In the genomic region with DNA sequence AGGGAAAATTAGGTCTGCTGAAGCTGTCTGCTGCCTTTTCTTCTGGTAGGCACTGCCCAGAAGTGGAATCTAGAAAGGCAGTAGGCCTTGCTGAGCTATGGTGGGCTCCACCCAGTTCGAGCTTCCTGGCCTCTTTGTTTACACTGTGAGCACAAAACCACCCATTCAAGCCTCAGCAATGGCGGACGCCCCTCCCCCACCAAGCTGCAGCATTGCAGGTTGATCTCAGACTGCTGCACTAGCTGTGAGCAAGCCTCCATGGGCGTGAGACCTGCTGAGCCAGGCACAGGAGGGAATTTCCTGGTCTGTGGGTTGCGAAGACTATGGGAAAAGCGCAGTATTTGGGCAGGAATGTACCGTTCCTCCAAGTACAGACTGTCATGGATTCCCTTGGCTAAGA, we compare ENCODE assay signal across 10 cellular contexts. TPM values are rescaled to one million over a fixed set of nuclear protein-coding genes. Genes with fewer than 3 reads are reported as not detected.
DNase-seq lines count a peak whose midpoint lies in the region; ATAC-seq and TF ChIP-seq lines count a peak whose summit lies in the region.
"Had no signal": no experiment of that assay in that cellular context is flagged by ENCODE, and none has a peak within 500 bp of the region (broad histone marks: within the 10 kb centered on the region; RNA-seq: fewer than 3 reads in every experiment).

No MANE protein-coding gene starts in this region.

- H3K27me3 Mint-ChIP-seq in CD4-positive, alpha-beta memory T cell = no peaks in the 10 kb centered on the region
- no peaks in the 10 kb centered on the region for H3K27me3 Mint-ChIP-seq in activated naive CD8-positive, alpha-beta T cell treated with anti-CD3 and anti-CD28 coated beads, Interleukin-2, amount 10 ng/mL, durations not matched to agents 7 days and 5 days

- H3K27ac Mint-ChIP-seq in CD4-positive, alpha-beta memory T cell = peak overlapping the region; percentile 63 to 90 (median 87)
- H3K27ac Mint-ChIP-seq in activated naive CD8-positive, alpha-beta T cell treated with anti-CD3 and anti-CD28 coated beads, Interleukin-2, amount 10 ng/mL, durations not matched to agents 7 days and 5 days = no peak overlapping the region

- H3K36me3 Mint-ChIP-seq in CD4-positive, alpha-beta memory T cell = peaks cover 11 to 20% of the 10 kb centered on the region in 2 donors
- H3K36me3 Mint-ChIP-seq in activated naive CD8-positive, alpha-beta T cell treated with anti-CD3 and anti-CD28 coated beads, Interleukin-2, amount 10 ng/mL, durations not matched to agents 7 days and 5 days = peaks cover 36% of the 10 kb centered on the region

- peak overlapping the region; percentile 18 to 77 (median 70) for H3K4me3 Mint-ChIP-seq in CD4-positive, alpha-beta memory T cell
- no peak overlapping the region for H3K4me3 Mint-ChIP-seq in activated naive CD8-positive, alpha-beta T cell treated with anti-CD3 and anti-CD28 coated beads, Interleukin-2, amount 10 ng/mL, durations not matched to agents 7 days and 5 days

- H3K4me3 ChIP-seq in CD4-positive, alpha-beta memory T cell (ENCODE audit: low read length in 2 of 2) = no peak overlapping the region
- H3K4me3 ChIP-seq in mucosa of descending colon (no peak overlapping the region), SJCRH30 (no peak overlapping the region)

- peak; percentile 67 to 80 (median 71) for DNase-seq in CD4-positive, alpha-beta memory T cell
- DNase-seq in T-helper 22 cell (ENCODE audit: low read depth) (peak; percentile 12), mucosa of descending colon (peak; percentile 30 to 65 (median 32)), foreskin keratinocyte (no peak), SJCRH30 (no peak)
- DNase-seq in activated naive CD8-positive, alpha-beta T cell treated with anti-CD3 and anti-CD28 coated beads, Interleukin-2, amount 10 ng/mL, durations not matched to agents 7 days and 5 days = peak; percentile 53
- DNase-seq: H7, NCI-H2171 treated with DMSO at 0.1 percent for 48 hours had no signal

- ATAC-seq in activated naive CD8-positive, alpha-beta T cell treated with anti-CD3 and anti-CD28 coated beads, Interleukin-2, amount 10 ng/mL, durations not matched to agents 7 days and 5 days (ENCODE audit: low read depth) = peak; percentile 70
- ATAC-seq in mucosa of descending colon (no peak), GM21619 (IDR thresholded peaks at IDR 0.05; ENCODE audit: unreplicated experiment) (no peak), foreskin keratinocyte (no peak), GM21423 (IDR thresholded peaks at IDR 0.05; ENCODE audit: unreplicated experiment) (no peak)

- H3K27me3 ChIP-seq in CD4-positive, alpha-beta memory T cell (ENCODE audit: insufficient read depth, low read length) = no peaks in the 10 kb centered on the region
- H3K27me3 ChIP-seq in foreskin keratinocyte (no peaks in the 10 kb centered on the region), SJCRH30 (no peaks in the 10 kb centered on the region)

- no peaks in the 10 kb centered on the region for H3K36me3 ChIP-seq in CD4-positive, alpha-beta memory T cell (ENCODE audit: insufficient read depth, low read length)
- H3K36me3 ChIP-seq in mucosa of descending colon (ENCODE audit: low read depth) (no peaks in the 10 kb centered on the region), SJCRH30 (no peaks in the 10 kb centered on the region)

- no peaks in the 10 kb centered on the region for H3K9me3 ChIP-seq in CD4-positive, alpha-beta memory T cell (ENCODE audit: control insufficient read depth in 1 of 2, low read length in 2 of 2)
- no peaks in the 10 kb centered on the region for H3K9me3 ChIP-seq in mucosa of descending colon
- no peaks in the 10 kb centered on the region for H3K9me3 ChIP-seq in SJCRH30 (replicated peaks)

- CTCF ChIA-PET in CD4-positive, alpha-beta memory T cell (lab: Charles Lee; ENCODE audit: partially characterized antibody) = interaction anchor here (3.3 to 3.4 kb wide), 2 partner anchors 15 to 24 kb away, joined by 20 to 25 read pairs; no protein-coding TSS in a partner anchor

- H3K4me1 ChIP-seq in CD4-positive, alpha-beta memory T cell (ENCODE audit: insufficient read depth, low read length) = peaks cover 39% of the 10 kb centered on the region
- H3K4me1 ChIP-seq in mucosa of descending colon (ENCODE audit: low read depth) = no peaks in the 10 kb centered on the region
- no peaks in the 10 kb centered on the region for H3K4me1 ChIP-seq in foreskin keratinocyte
- no peaks in the 10 kb centered on the region for H3K4me1 ChIP-seq in SJCRH30

- POLR2A ChIA-PET in CD4-positive, alpha-beta memory T cell (lab: Charles Lee; ENCODE audit: partially characterized antibody) = interaction anchor here (0.8 to 4.7 kb wide), 7 partner anchors 9 to 1743 kb away, joined by 3 to 60 read pairs (median 4); partner anchors contain the start of genes AGTPBP1, HNRNPK, ISCA1 and RMI1
- POLR2A ChIA-PET in activated naive CD8-positive, alpha-beta T cell treated with anti-CD3 and anti-CD28 coated beads, Interleukin-2, amount 10 ng/mL, durations not matched to agents 7 days and 5 days (lab: Charles Lee) = interaction anchor here (1.2 kb wide), 1 partner anchor 18 kb away, joined by 4 read pairs; the partner anchor contains the start of gene AGTPBP1

- peaks cover 45 to 84% (median 68%) of the 10 kb centered on the region in 4 donors for H3K4me1 Mint-ChIP-seq in CD4-positive, alpha-beta memory T cell
- peaks cover 20% of the 10 kb centered on the region for H3K4me1 Mint-ChIP-seq in activated naive CD8-positive, alpha-beta T cell treated with anti-CD3 and anti-CD28 coated beads, Interleukin-2, amount 10 ng/mL, durations not matched to agents 7 days and 5 days

- no peak for TF ChIP-seq CTCF in mucosa of descending colon (IDR thresholded peaks at IDR 0.05)
- TF ChIP-seq CTCF in foreskin keratinocyte (conservative IDR thresholded peaks at IDR 0.05) = no peak

- H3K27ac ChIP-seq in CD4-positive, alpha-beta memory T cell (ENCODE audit: low read depth, low read length) = peak overlapping the region; percentile 31
- no peak overlapping the region for H3K27ac ChIP-seq in foreskin keratinocyte
- no peak overlapping the region for H3K27ac ChIP-seq in SJCRH30

- peaks cover 0 to 6% (median 0%) of the 10 kb centered on the region in 8 donors for H3K9me3 Mint-ChIP-seq in CD4-positive, alpha-beta memory T cell
- peaks cover 16% of the 10 kb centered on the region for H3K9me3 Mint-ChIP-seq in activated naive CD8-positive, alpha-beta T cell treated with anti-CD3 and anti-CD28 coated beads, Interleukin-2, amount 10 ng/mL, durations not matched to agents 7 days and 5 days

- intact Hi-C loops in CD4-positive, alpha-beta memory T cell (cut with micrococcal nuclease) = loop anchor here (1.0 kb wide), 1 partner anchor 19 kb away; no protein-coding TSS in a partner anchor
- intact Hi-C loops in mucosa of descending colon (cut with DNase I, micrococcal nuclease) = no loop called here

RNA-seq across cellular contexts. Expression of gene AGTPBP1, which starts 18.5 kb away (rescaled TPM):
- 10 to 100 TPM; 56.1 to 56.7 TPM for total RNA-seq in CD4-positive, alpha-beta memory T cell
- polyA plus RNA-seq in CD4-positive, alpha-beta memory T cell = 10 to 100 TPM; 27.5 to 29.7 TPM
- total RNA-seq in activated naive CD8-positive, alpha-beta T cell treated with anti-CD3 and anti-CD28 coated beads, Interleukin-2, amount 10 ng/mL, durations not matched to agents 7 days and 5 days = 10 to 100 TPM; 42.6 to 46.7 TPM
- total RNA-seq in mucosa of descending colon = 10 to 100 TPM; 11.7 to 17.9 (median 15.9) TPM
- 12.0 and 12.8 TPM in 2 replicates for total RNA-seq in foreskin keratinocyte
- polyA plus RNA-seq in foreskin keratinocyte = 3.0 and 3.2 TPM in 2 replicates
- 31.6 and 34.4 TPM in 2 replicates for total RNA-seq in SJCRH30 (2014; rRNA removed; shearing (Covaris generic))

Comparison
In these comparisons a context has a peak if more than half of its experiments do, and no peak if none do; other contexts are left out.
1. DNase-seq: peak in CD4-positive, alpha-beta memory T cell (5 of 5), T-helper 22 cell (single experiment), activated naive CD8-positive, alpha-beta T cell treated with anti-CD3 and anti-CD28 coated beads, Interleukin-2, amount 10 ng/mL, durations not matched to agents 7 days and 5 days (single experiment) and mucosa of descending colon (3 of 3); none in foreskin keratinocyte (0 of 2) and SJCRH30 (0 of 2).